20 cellular contexts compared by ENCODE assay signal in the genomic region with DNA sequence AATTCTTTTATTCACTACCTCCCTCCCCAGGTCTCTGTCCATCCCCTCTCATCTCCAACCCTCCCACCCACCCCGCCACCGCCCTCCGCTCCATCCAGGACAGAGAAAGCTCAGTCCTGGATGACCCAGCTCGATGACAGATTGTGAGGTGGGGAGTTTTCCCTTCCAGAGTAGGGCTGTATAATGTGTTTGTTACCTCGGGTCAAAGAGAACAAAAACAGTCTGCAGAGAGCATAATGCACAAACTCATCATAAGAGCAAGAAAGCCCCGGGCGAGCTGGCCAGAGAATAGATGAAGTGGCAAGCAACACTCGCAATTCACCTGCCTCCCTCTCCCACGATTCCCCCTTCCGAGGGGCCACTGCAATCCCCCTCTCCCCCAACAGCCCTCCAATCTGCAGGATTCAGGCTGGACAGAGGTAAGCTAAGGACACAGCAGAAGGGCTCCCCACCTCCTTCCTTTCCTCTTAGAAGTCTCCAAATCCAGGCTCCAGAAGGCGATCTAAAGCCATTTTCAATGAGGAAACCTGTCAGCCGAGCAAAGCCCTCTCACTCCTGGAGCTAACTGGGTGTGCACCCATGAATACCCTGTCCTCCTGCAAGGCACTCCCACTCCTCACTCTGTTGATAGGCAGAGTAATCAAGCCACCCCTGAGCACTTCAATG. TPM values are rescaled to one million over a fixed set of nuclear protein-coding genes. Genes with fewer than 3 reads are reported as not detected.
"Had no signal": no experiment of that assay in that cellular context is flagged by ENCODE, and none has a peak within 500 bp of the region (broad histone marks: within the 10 kb centered on the region; RNA-seq: fewer than 3 reads in every experiment).

No MANE protein-coding gene starts in this region.

- H3K4me1 Mint-ChIP-seq: activated CD4-positive, alpha-beta memory T cell treated with anti-CD3 and anti-CD28 coated beads, Interleukin-2, amount 10 ng/mL, durations not matched to agents 7 days and 5 days; activated T-helper 17 cell treated with anti-CD3 and anti-CD28 coated beads, Interleukin-2, amount 50 U/mL, for 72 hours had no signal

- H3K27ac ChIP-seq: brain microvascular endothelial cell had no signal

- H3K27ac Mint-ChIP-seq: activated CD4-positive, alpha-beta memory T cell treated with anti-CD3 and anti-CD28 coated beads, Interleukin-2, amount 10 ng/mL, durations not matched to agents 7 days and 5 days; activated naive CD4-positive, alpha-beta T cell treated with anti-CD3 and anti-CD28 coated beads for 36 hours; activated naive CD8-positive, alpha-beta T cell; activated T-helper 17 cell treated with anti-CD3 and anti-CD28 coated beads, Interleukin-2, amount 50 U/mL, for 72 hours; T-helper 1 cell treated with Interleukin-12 subunit alpha and Interleukin-12 subunit beta and Interleukin-4 antibody, amounts not matched to agents 30 μg/mL and 1 μg/mL, for 36 hours had no signal

- H3K36me3 Mint-ChIP-seq: activated naive CD8-positive, alpha-beta T cell had no signal

- H3K9me3 Mint-ChIP-seq: activated CD4-positive, alpha-beta memory T cell treated with anti-CD3 and anti-CD28 coated beads, Interleukin-2, amount 10 ng/mL, durations not matched to agents 7 days and 5 days; activated naive CD4-positive, alpha-beta T cell treated with anti-CD3 and anti-CD28 coated beads for 36 hours; activated T-helper 17 cell treated with anti-CD3 and anti-CD28 coated beads, Interleukin-2, amount 50 U/mL, for 72 hours; T-helper 1 cell treated with Interleukin-12 subunit alpha and Interleukin-12 subunit beta and Interleukin-4 antibody, amounts not matched to agents 30 μg/mL and 1 μg/mL, for 36 hours had no signal

- H3K36me3 ChIP-seq: brain microvascular endothelial cell had no signal

- ATAC-seq: activated T-helper 17 cell treated with anti-CD3 and anti-CD28 coated beads, Interleukin-2, amount 50 U/mL, for 72 hours; PC-3 had no signal

- H3K4me3 Mint-ChIP-seq: activated CD4-positive, alpha-beta memory T cell treated with anti-CD3 and anti-CD28 coated beads, Interleukin-2, amount 10 ng/mL, durations not matched to agents 7 days and 5 days; activated naive CD4-positive, alpha-beta T cell treated with anti-CD3 and anti-CD28 coated beads for 36 hours; activated naive CD8-positive, alpha-beta T cell; activated T-helper 17 cell treated with anti-CD3 and anti-CD28 coated beads, Interleukin-2, amount 50 U/mL, for 72 hours; T-helper 1 cell treated with Interleukin-12 subunit alpha and Interleukin-12 subunit beta and Interleukin-4 antibody, amounts not matched to agents 30 μg/mL and 1 μg/mL, for 36 hours had no signal

- DNase-seq: activated CD4-positive, alpha-beta memory T cell treated with anti-CD3 and anti-CD28 coated beads, Interleukin-2, amount 10 ng/mL, durations not matched to agents 7 days and 5 days; activated CD4-positive, alpha-beta T cell treated with anti-CD3 and anti-CD28 coated beads for 1 hour; activated CD4-positive, alpha-beta T cell treated with anti-CD3 and anti-CD28 coated beads, Interleukin-2, amount 50 U/mL, for 1 hour; activated gamma-delta T cell; activated naive CD4-positive, alpha-beta T cell treated with anti-CD3 and anti-CD28 coated beads for 36 hours; activated T-cell treated with anti-CD3 and anti-CD28 coated beads for 4 hours; activated T-cell treated with anti-CD3 and anti-CD28 coated beads, Interleukin-2, amount 50 U/mL, for 48 hours; brain microvascular endothelial cell; NCI-H1048; NCI-H146; NCI-H187 treated with DMSO at 0.1 percent for 48 hours; NCI-H2081 treated with DMSO at 0.1 percent for 48 hours; NCI-H446; NCI-H524; PC-3; SHP77 treated with DMSO at 0.1 percent for 48 hours had no signal

RNA-seq across cellular contexts. Expression of a gene that starts 2.6 kb away (rescaled TPM):
- total RNA-seq: SK-MEL-5 had no signal
